Comparison of ENCODE assay signal across 19 cellular contexts in genomic region chr2:172092716-172093415, GRCh38. TPM values are rescaled to one million over a fixed set of nuclear protein-coding genes. Genes with fewer than 3 reads are reported as not detected.
DNase-seq lines count a peak whose midpoint lies in the region; ATAC-seq, FAIRE-seq and TF ChIP-seq lines count a peak whose summit lies in the region.
"Had no signal": no experiment of that assay in that cellular context is flagged by ENCODE, and none has a peak within 500 bp of the region (broad histone marks: within the 10 kb centered on the region; RNA-seq: fewer than 3 reads in every experiment).

No MANE protein-coding gene starts in this region.

- DNase-seq in SK-N-SH (peak; percentile 39), GM13976 (ENCODE audit: low spot score) (peak; percentile 17), chondrocyte (ENCODE audit: low spot score) (no peak), neural progenitor cell (ENCODE audit: low spot score) (peak; percentile 62), uterus (no peak), HTR-8/SVneo (ENCODE audit: insufficient read length, low spot score) (no peak), hepatocyte (ENCODE audit: low spot score) (no peak)
- DNase-seq: anterior cingulate cortex; hypothalamus; KBM-7; left colon; NCI-H1092; NCI-H345; right cardiac atrium; stimulated activated CD4-positive, alpha-beta T cell treated with anti-CD3 and anti-CD28 coated beads, Interleukin-4, amount 100 ng/mL, for 1 hour; upper lobe of right lung had no signal

- H3K27ac Mint-ChIP-seq in chondrocyte (ENCODE audit: unreplicated experiment) (peak overlapping the region; percentile 19), neural progenitor cell (no peak overlapping the region)

- H2AFZ ChIP-seq in SK-N-SH (ENCODE audit: low read depth), result no peak overlapping the region
- no peak overlapping the region for H2AFZ ChIP-seq in neural progenitor cell (replicated peaks)
- no peak overlapping the region for H2AFZ ChIP-seq in hepatocyte

- 0 out of 2 replicates have a peak, but pooled peaks cover 18% of the 10 kb centered on the region for H4K20me1 ChIP-seq in SK-N-SH (ENCODE audit: insufficient read depth)
- peaks cover 97% of the 10 kb centered on the region for H4K20me1 ChIP-seq in neural progenitor cell (ENCODE audit: low read depth)
- no peaks in the 10 kb centered on the region for H4K20me1 ChIP-seq in hepatocyte (ENCODE audit: insufficient read depth, poor library complexity, severe bottlenecking)

- in situ Hi-C loops in GM13976 (cut with MboI; ENCODE audit: low sequenced_read_pairs, unreplicated experiment), result loop anchor here (25.0 kb wide), 2 partner anchors 1281 to 1381 kb away; partner anchors contain the start of genes GAD1 and SP5

- CTCF ChIA-PET in SK-N-SH (lab: Yijun Ruan, JAX), result interaction anchor here (1.0 to 1.5 kb wide), 4 partner anchors 9 to 14 kb away, joined by 3 to 5 read pairs (median 4); no protein-coding TSS in a partner anchor

- H3K27ac ChIP-seq in SK-N-SH (ENCODE audit: low read depth in 2 of 2, low read length in 1 of 2) (no peak overlapping the region), neural progenitor cell (no peak overlapping the region), uterus (no peak overlapping the region), hepatocyte (no peak overlapping the region)
- H3K27ac ChIP-seq: upper lobe of right lung had no signal

- no peak for TF ChIP-seq POLR2A in uterus (IDR thresholded peaks at IDR 0.05)

- H3K4me3 Mint-ChIP-seq in chondrocyte (ENCODE audit: unreplicated experiment) (peak overlapping the region; percentile 81), neural progenitor cell (peak overlapping the region; percentile 61)

- WGBS in SK-N-SH (ENCODE audit: low lambda C conversion rate), result 10% methylated on average over 19 of the region's 19 CpGs
- 3% methylated on average over 19 of the region's 19 CpGs for whole genome bisulfite sequencing in hepatocyte (ENCODE audit: low lambda C conversion rate, missing lambda C conversion rate)

- H3K4me2 ChIP-seq in SK-N-SH, result no peak overlapping the region
- H3K4me2 ChIP-seq in neural progenitor cell, result no peak overlapping the region
- H3K4me2 ChIP-seq in hepatocyte, result no peak overlapping the region

- no peak for TF ChIP-seq CTCF in SK-N-SH (IDR thresholded peaks at IDR 0.05)
- TF ChIP-seq CTCF in GM13976 (IDR thresholded peaks at IDR 0.05; ENCODE audit: borderline replicate concordance, control extremely low read depth, extremely low read depth, insufficient read depth, missing control alignments), result no peak
- no peak for TF ChIP-seq CTCF in chondrocyte (IDR thresholded peaks at IDR 0.05)
- TF ChIP-seq CTCF in neural progenitor cell (IDR thresholded peaks at IDR 0.05), result no peak
- TF ChIP-seq CTCF in uterus (IDR thresholded peaks at IDR 0.05), result no peak
- no peak for TF ChIP-seq CTCF in hepatocyte (IDR thresholded peaks at IDR 0.05; ENCODE audit: poor library complexity)

- TF ChIP-seq EP300 in SK-N-SH (IDR thresholded peaks at IDR 0.05; ENCODE audit: borderline replicate concordance in 1 of 2, low read depth in 1 of 2, low read length in 1 of 2), result no peak

- no peak overlapping the region for H3K9ac ChIP-seq in SK-N-SH
- no peak overlapping the region for H3K9ac ChIP-seq in neural progenitor cell

- POLR2A ChIA-PET in SK-N-SH (lab: Yijun Ruan, JAX), result no interaction called here

- no peaks in the 10 kb centered on the region for H3K9me3 ChIP-seq in SK-N-SH
- no peaks in the 10 kb centered on the region for H3K9me3 ChIP-seq in neural progenitor cell (ENCODE audit: low read depth)
- H3K9me3 ChIP-seq in uterus, result no peaks in the 10 kb centered on the region
- H3K9me3 ChIP-seq in hepatocyte (ENCODE audit: low read depth), result no peaks in the 10 kb centered on the region
- H3K9me3 ChIP-seq: upper lobe of right lung had no signal

- H3K79me2 ChIP-seq in SK-N-SH (ENCODE audit: insufficient read depth), result no peaks in the 10 kb centered on the region
- no peaks in the 10 kb centered on the region for H3K79me2 ChIP-seq in neural progenitor cell (ENCODE audit: low read depth)
- H3K79me2 ChIP-seq in hepatocyte, result no peaks in the 10 kb centered on the region

- intact Hi-C loops in uterus (cut with DNase I; ENCODE audit: low total_unique reads), result no loop called here

- H3K36me3 Mint-ChIP-seq in chondrocyte (ENCODE audit: low read depth), result peaks cover 7% of the 10 kb centered on the region
- H3K36me3 Mint-ChIP-seq in neural progenitor cell, result no peaks in the 10 kb centered on the region

- FAIRE-seq in HTR-8/SVneo (lab: Jason Lieb, UNC), result no peak
- FAIRE-seq: colon had no signal

- ATAC-seq in SK-N-SH treated with all-trans-retinoic acid at 6 μM for 48 hours, result no peak
- ATAC-seq: esophagus mucosa, left colon, right cardiac atrium, upper lobe of right lung had no signal

- H3K27me3 Mint-ChIP-seq in chondrocyte (ENCODE audit: low read depth), result no peaks in the 10 kb centered on the region
- H3K27me3 Mint-ChIP-seq in neural progenitor cell (ENCODE audit: insufficient read depth, low read depth), result peaks cover 90% of the 10 kb centered on the region

- H3K4me3 ChIP-seq in SK-N-SH (ENCODE audit: low read depth in 2 of 2, low read length in 1 of 2) (no peak overlapping the region), neural progenitor cell (no peak overlapping the region), uterus (no peak overlapping the region), hepatocyte (no peak overlapping the region)
- H3K4me3 ChIP-seq: upper lobe of right lung had no signal

- H3F3A ChIP-seq in SK-N-SH (replicated peaks; ENCODE audit: insufficient read depth) (peaks cover 17% of the 10 kb centered on the region), neural progenitor cell (ENCODE audit: low read depth) (peaks cover 65% of the 10 kb centered on the region)

- no peaks in the 10 kb centered on the region for H3K9me2 ChIP-seq in SK-N-SH
- no peaks in the 10 kb centered on the region for H3K9me2 ChIP-seq in hepatocyte (replicated peaks; ENCODE audit: insufficient read depth)

- H3K4me1 Mint-ChIP-seq in chondrocyte (ENCODE audit: low read depth) (peaks cover 57% of the 10 kb centered on the region), neural progenitor cell (peaks cover 36% of the 10 kb centered on the region)

- H3K27me3 ChIP-seq in SK-N-SH (ENCODE audit: insufficient read depth) (peaks cover 85% of the 10 kb centered on the region), neural progenitor cell (peaks cover 100% of the 10 kb centered on the region), uterus (peaks cover 76 to 100% of the 10 kb centered on the region in 2 donors), hepatocyte (peaks cover 100% of the 10 kb centered on the region)

- H3K4me1 ChIP-seq in SK-N-SH (ENCODE audit: control insufficient read depth in 1 of 2, insufficient read depth in 2 of 2, low read depth in 1 of 2, low read length in 1 of 2) (peaks cover 15 to 17% of the 10 kb centered on the region in 2 experiments; a peak in 2 of 4 replicates), neural progenitor cell (peaks cover 34% of the 10 kb centered on the region), uterus (peaks cover 0 to 20% of the 10 kb centered on the region in 2 donors), hepatocyte (ENCODE audit: insufficient read depth) (peaks cover 28% of the 10 kb centered on the region)

- no peak for TF ChIP-seq RAD21 in SK-N-SH (IDR thresholded peaks at IDR 0.05; ENCODE audit: low read length)

- no peaks in the 10 kb centered on the region for H3K36me3 ChIP-seq in SK-N-SH (replicated peaks in 1 of 2; ENCODE audit: control insufficient read depth in 1 of 2, insufficient read depth in 2 of 2, low read length in 1 of 2)
- no peaks in the 10 kb centered on the region for H3K36me3 ChIP-seq in neural progenitor cell
- H3K36me3 ChIP-seq in uterus, result no peaks in the 10 kb centered on the region
- no peaks in the 10 kb centered on the region for H3K36me3 ChIP-seq in hepatocyte (replicated peaks; ENCODE audit: insufficient read depth, low read depth)
- H3K36me3 ChIP-seq: upper lobe of right lung had no signal

- H3K9me3 Mint-ChIP-seq in chondrocyte (ENCODE audit: low read depth), result no peaks in the 10 kb centered on the region
- H3K9me3 Mint-ChIP-seq in neural progenitor cell, result peaks cover 2% of the 10 kb centered on the region

TF ChIP-seq in SK-N-SH, 30 proteins besides CTCF, POLR2A, EP300 and RAD21 (continues in another document):
- TF ChIP-seq YY1 (IDR thresholded peaks at IDR 0.05; ENCODE audit: low read depth) (no peak), JUND (IDR thresholded peaks at IDR 0.05) (no peak), NFIC (IDR thresholded peaks at IDR 0.05; ENCODE audit: borderline replicate concordance) (no peak), CHD2 (IDR thresholded peaks at IDR 0.05; ENCODE audit: low read length, partially characterized antibody) (no peak), FOXM1 (IDR thresholded peaks at IDR 0.05; ENCODE audit: low read depth) (no peak), TEAD4 (IDR thresholded peaks at IDR 0.05; ENCODE audit: borderline replicate concordance, insufficient read depth) (no peak)

TF ChIP-seq in SK-N-SH treated with all-trans-retinoic acid at 6 μM for 48 hours, 23 proteins besides CTCF, POLR2A, EP300 and RAD21 (continues in another document):
- TF ChIP-seq CSDC2 (CRISPR knock-in tag; IDR thresholded peaks at IDR 0.05), result no peak
- no peak for TF ChIP-seq SNAI2 (CRISPR knock-in tag; IDR thresholded peaks at IDR 0.05)
- TF ChIP-seq ESRRG (CRISPR knock-in tag; IDR thresholded peaks at IDR 0.05), result no peak
- TF ChIP-seq ZC3H10 (CRISPR knock-in tag; IDR thresholded peaks at IDR 0.05), result no peak
- TF ChIP-seq BACH2 (CRISPR knock-in tag; IDR thresholded peaks at IDR 0.05; ENCODE audit: borderline replicate concordance), result no peak
- TF ChIP-seq ZFP30 (CRISPR knock-in tag; IDR thresholded peaks at IDR 0.05), result no peak
- TF ChIP-seq ZNF8 (CRISPR knock-in tag; IDR thresholded peaks at IDR 0.05), result no peak
- TF ChIP-seq OSR1 (CRISPR knock-in tag; IDR thresholded peaks at IDR 0.05), result no peak
- no peak for TF ChIP-seq ZFP3 (CRISPR knock-in tag; IDR thresholded peaks at IDR 0.05)
- no peak for TF ChIP-seq TCF4 (CRISPR knock-in tag; IDR thresholded peaks at IDR 0.05; ENCODE audit: borderline replicate concordance)
- TF ChIP-seq RARB (CRISPR knock-in tag; IDR thresholded peaks at IDR 0.05), result no peak

RNA-seq across cellular contexts. Expression of gene DLX1, which starts 7.6 kb away (rescaled TPM):
- polyA plus RNA-seq in SK-N-SH (2012; rRNA removed) (0.07 and 0.13 TPM in 2 replicates), hepatocyte (0.44 TPM in 1 of 2 replicates, not detected in the other)
- 0.09 and 0.12 TPM in 2 replicates for polyA plus RNA-seq in SK-N-SH (2012; cell fraction: cytosol; rRNA removed)
- 0.22 and 0.37 TPM in 2 replicates for polyA plus RNA-seq in SK-N-SH (2012; cell fraction: nucleus; rRNA removed)
- total RNA-seq in chondrocyte (6.7 to 34.2 TPM (median 7.1 TPM) in 3 replicates), neural progenitor cell (ENCODE audit: low replicate concordance) (not detected in 2 replicates), uterus (under 1 TPM in 1 of 4 donors, not detected in 3; 0.14 TPM), hepatocyte (not detected in 2 replicates)
- total RNA-seq: esophagus mucosa, upper lobe of right lung had no signal

RNA-seq across cellular contexts. Expression of gene DLX2, which starts 9.8 kb away (rescaled TPM):
- polyA plus RNA-seq in SK-N-SH (2012; rRNA removed) (0.02 TPM in 2 replicates), hepatocyte (1.2 and 2.8 TPM in 2 replicates)
- polyA plus RNA-seq in SK-N-SH (2012; cell fraction: cytosol; rRNA removed), result 0.03 TPM in 2 replicates
- 0.13 and 0.15 TPM in 2 replicates for polyA plus RNA-seq in SK-N-SH (2012; cell fraction: nucleus; rRNA removed)
- total RNA-seq in chondrocyte (5.2 to 29.1 TPM (median 5.7 TPM) in 3 replicates), neural progenitor cell (ENCODE audit: low replicate concordance) (0.19 TPM in 1 of 2 replicates, not detected in the other), uterus (not detected), hepatocyte (0.04 and 0.37 TPM in 2 replicates)
- total RNA-seq: esophagus mucosa, right cardiac atrium, upper lobe of right lung had no signal
- polyA plus RNA-seq: right cardiac atrium had no signal

Comparison
In these comparisons a context has a peak if more than half of its experiments do, and no peak if none do; other contexts are left out.
1. DNase-seq: peak in SK-N-SH (single experiment), GM13976 (single experiment) and neural progenitor cell (single experiment); none in chondrocyte (single experiment), uterus (0 of 2), HTR-8/SVneo (single experiment) and hepatocyte (single experiment).